20 cellular contexts compared by ENCODE assay signal in the genomic region with DNA sequence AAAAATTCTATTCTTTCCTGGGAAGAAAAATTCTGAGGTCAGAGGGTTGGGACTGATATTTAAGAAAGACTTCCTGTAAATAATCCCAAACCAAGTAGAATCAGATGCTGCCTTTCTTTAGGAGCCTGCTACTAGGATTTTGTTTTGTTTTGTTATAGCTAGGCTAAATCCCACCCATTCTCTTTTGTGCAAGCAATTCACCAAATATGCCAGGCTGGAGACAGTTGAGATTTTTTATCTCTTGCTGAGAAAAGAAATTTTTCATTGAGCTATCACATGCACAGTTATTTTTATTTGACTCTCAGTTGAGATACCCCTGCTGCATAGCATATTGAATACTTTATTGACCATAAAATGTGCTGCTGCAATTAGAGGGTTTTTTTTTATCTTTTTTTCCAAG.
"Had no signal": no experiment of that assay in that cellular context is flagged by ENCODE, and none has a peak within 500 bp of the region (broad histone marks: within the 10 kb centered on the region; RNA-seq: fewer than 3 reads in every experiment).

No MANE protein-coding gene starts in this region.

- ATAC-seq: Panc1, PC-3 had no signal

- DNase-seq: KBM-7; MV-4-11; NCI-H1048; NCI-H1105; NCI-H1417; NCI-H1436 treated with DMSO at 0.1 percent for 48 hours; NCI-H1694; NCI-H187 treated with DMSO at 0.1 percent for 48 hours; NCI-H2081 treated with DMSO at 0.1 percent for 48 hours; NCI-H2171 treated with DMSO at 0.1 percent for 48 hours; NCI-H446; NCI-H510A; NCI-H524 treated with DMSO at 0.1 percent for 48 hours; NCI-H69; NCI-H774; NK-92 treated with Interleukin-12 subunit alpha and Interleukin-12 subunit beta, amount 100 ng/mL, for 24 hours; SHP77 had no signal

- H3K27ac ChIP-seq: RWPE1 had no signal
